ENCODE assay signal across 9 cellular contexts in the genomic region with DNA sequence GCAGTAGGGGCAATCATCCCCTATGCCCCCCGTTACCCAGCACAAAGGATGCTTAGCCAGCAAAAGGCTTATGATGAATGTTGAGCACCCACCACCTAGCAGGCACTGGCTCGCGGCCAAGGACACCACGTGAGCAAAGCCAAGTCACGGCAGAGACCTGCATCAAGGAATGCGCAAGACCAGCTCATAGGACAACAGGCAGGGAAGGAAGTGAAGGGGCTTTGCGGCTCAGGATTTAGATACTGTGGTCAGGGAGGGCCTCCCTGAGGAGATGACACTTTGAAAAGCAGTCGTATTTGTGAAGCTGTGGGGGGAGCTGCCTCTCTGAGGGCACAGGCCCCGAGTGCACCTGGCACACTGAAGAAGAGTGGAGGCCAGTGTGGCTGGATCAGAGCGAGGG. TPM values are rescaled to one million over a fixed set of nuclear protein-coding genes. Genes with fewer than 3 reads are reported as not detected.
DNase-seq lines count a peak whose midpoint lies in the region; ATAC-seq and TF ChIP-seq lines count a peak whose summit lies in the region.
"Had no signal": no experiment of that assay in that cellular context is flagged by ENCODE, and none has a peak within 500 bp of the region (broad histone marks: within the 10 kb centered on the region; RNA-seq: fewer than 3 reads in every experiment).

No MANE protein-coding gene starts in this region.

- ATAC-seq in activated CD4-positive, alpha-beta T cell treated with anti-CD3 and anti-CD28 coated beads for 36 hours, result no peak
- ATAC-seq in omental fat pad (ENCODE audit: low FRiP score) (no peak), GM18867 (IDR thresholded peaks at IDR 0.05; ENCODE audit: unreplicated experiment) (no peak)

- no peaks in the 10 kb centered on the region for H3K27me3 ChIP-seq in BLaER1 treated with 17β-estradiol and CSF1 and Interleukin-3, amounts not matched to agents 10 nM and 100 nM

- POLR2A ChIA-PET in activated CD4-positive, alpha-beta T cell treated with anti-CD3 and anti-CD28 coated beads for 36 hours (lab: Charles Lee), result no interaction called here

- peak overlapping the region; percentile 93 to 100 (median 98) for H3K4me2 ChIP-seq in BLaER1 treated with 17β-estradiol and CSF1 and Interleukin-3, amounts not matched to agents 10 nM and 100 nM

- H3K4me3 Mint-ChIP-seq in activated CD4-positive, alpha-beta T cell treated with anti-CD3 and anti-CD28 coated beads for 36 hours, result no peak overlapping the region

- peaks cover 18 to 51% (median 43%) of the 10 kb centered on the region in 11 experiments; a peak in 21 of 22 replicates for H3K36me3 ChIP-seq in BLaER1 treated with 17β-estradiol and CSF1 and Interleukin-3, amounts not matched to agents 10 nM and 100 nM
- H3K36me3 ChIP-seq: thoracic aorta had no signal

- peaks cover 87% of the 10 kb centered on the region for H3K4me1 Mint-ChIP-seq in activated CD4-positive, alpha-beta T cell treated with anti-CD3 and anti-CD28 coated beads for 36 hours

- DNase-seq in M059J (ENCODE audit: low read depth) (peak; percentile 63), ecto neural progenitor cell (ENCODE audit: low spot score) (peak; percentile 46), omental fat pad (ENCODE audit: low spot score) (peak; percentile 67), superior temporal gyrus (ENCODE audit: extremely low spot score) (no peak)
- peak; percentile 72 for DNase-seq in activated CD4-positive, alpha-beta T cell treated with anti-CD3 and anti-CD28 coated beads for 36 hours
- DNase-seq in activated CD4-positive, CD25-positive, alpha-beta regulatory T cell (lab: John Stamatoyannopoulos, UW), result no peak

- intact Hi-C loops in activated CD4-positive, alpha-beta T cell treated with anti-CD3 and anti-CD28 coated beads for 36 hours (cut with DNase I, micrococcal nuclease), result no loop called here

- peaks cover 100% of the 10 kb centered on the region in 10 experiments for H3K4me1 ChIP-seq in BLaER1 treated with 17β-estradiol and CSF1 and Interleukin-3, amounts not matched to agents 10 nM and 100 nM

- peak overlapping the region; percentile 57 to 92 (median 82) for H3K27ac ChIP-seq in BLaER1 treated with 17β-estradiol and CSF1 and Interleukin-3, amounts not matched to agents 10 nM and 100 nM

- H3K9me3 Mint-ChIP-seq in activated CD4-positive, alpha-beta T cell treated with anti-CD3 and anti-CD28 coated beads for 36 hours (ENCODE audit: low read depth), result no peaks in the 10 kb centered on the region

- H3K36me3 Mint-ChIP-seq in activated CD4-positive, alpha-beta T cell treated with anti-CD3 and anti-CD28 coated beads for 36 hours (ENCODE audit: low read depth), result peaks cover 23% of the 10 kb centered on the region

- CTCF ChIA-PET in activated CD4-positive, alpha-beta T cell treated with anti-CD3 and anti-CD28 coated beads for 36 hours (lab: Charles Lee), result interaction anchor here (1.4 to 4.5 kb wide), 3 partner anchors 13 to 42 kb away, joined by 3 to 20 read pairs (median 8); no protein-coding TSS in a partner anchor

- peak overlapping the region; percentile 28 for H3K27ac Mint-ChIP-seq in activated CD4-positive, alpha-beta T cell treated with anti-CD3 and anti-CD28 coated beads for 36 hours

- peak overlapping the region; percentile 63 to 81 (median 72); a peak in 21 of 22 replicates for H3K9ac ChIP-seq in BLaER1 treated with 17β-estradiol and CSF1 and Interleukin-3, amounts not matched to agents 10 nM and 100 nM

- H4K20me1 ChIP-seq in BLaER1 treated with 17β-estradiol and CSF1 and Interleukin-3, amounts not matched to agents 10 nM and 100 nM, result peaks cover 84 to 100% (median 99%) of the 10 kb centered on the region in 11 experiments

- H3K27me3 Mint-ChIP-seq in activated CD4-positive, alpha-beta T cell treated with anti-CD3 and anti-CD28 coated beads for 36 hours, result no peaks in the 10 kb centered on the region

- no peaks in the 10 kb centered on the region for H3K9me3 ChIP-seq in BLaER1 treated with 17β-estradiol and CSF1 and Interleukin-3, amounts not matched to agents 10 nM and 100 nM (replicated peaks in 1 of 11)
- H3K9me3 ChIP-seq: thoracic aorta had no signal

- no peak for TF ChIP-seq CTCF in omental fat pad (IDR thresholded peaks at IDR 0.05)

- H3K4me3 ChIP-seq in BLaER1 treated with 17β-estradiol and CSF1 and Interleukin-3, amounts not matched to agents 10 nM and 100 nM, result peak overlapping the region in 9 of 10 experiments; percentile 12 to 61 (median 46); a peak in 12 of 20 replicates
- H3K4me3 ChIP-seq: thoracic aorta had no signal

RNA-seq across cellular contexts. Expression of gene SH2B3, which starts 32.8 kb away (rescaled TPM):
- 31.5 and 48.6 TPM in 2 replicates for total RNA-seq in M059J (2014; rRNA removed; shearing (Covaris generic))
- 10 to 100 TPM; 29.2 to 32.7 TPM for total RNA-seq in activated CD4-positive, alpha-beta T cell treated with anti-CD3 and anti-CD28 coated beads for 36 hours
- 10 to 100 TPM; 30.4 to 64.6 (median 48.3) TPM for total RNA-seq in omental fat pad

Comparison
In these comparisons a context has a peak if more than half of its experiments do, and no peak if none do; other contexts are left out.
1. DNase-seq: peak in M059J (single experiment), activated CD4-positive, alpha-beta T cell treated with anti-CD3 and anti-CD28 coated beads for 36 hours (single experiment), ecto neural progenitor cell (single experiment) and omental fat pad (single experiment); none in activated CD4-positive, CD25-positive, alpha-beta regulatory T cell (0 of 4) and superior temporal gyrus (single experiment).